In the genomic region with DNA sequence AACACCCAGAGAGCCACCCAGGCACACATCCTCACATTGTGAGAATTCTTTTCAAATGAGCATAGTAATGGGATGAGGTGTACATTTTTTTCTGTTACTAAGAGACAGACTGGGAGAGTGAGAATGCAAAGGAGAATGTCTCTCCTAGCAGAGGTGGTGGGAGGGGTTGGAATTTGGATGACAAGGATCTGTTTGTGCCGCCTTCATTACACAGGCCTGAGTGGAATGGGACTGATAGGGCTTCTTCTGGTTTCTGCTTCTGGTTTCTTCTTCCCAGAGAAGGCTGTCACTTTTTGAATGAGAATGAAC, we compare ENCODE assay signal across 8 cellular contexts. TPM values are rescaled to one million over a fixed set of nuclear protein-coding genes. Genes with fewer than 3 reads are reported as not detected.
DNase-seq lines count a peak whose midpoint lies in the region; ATAC-seq and TF ChIP-seq lines count a peak whose summit lies in the region.

No MANE protein-coding gene starts in this region.

- peaks cover 12% of the 10 kb centered on the region for H3K36me3 ChIP-seq in ES-I3 (ENCODE audit: insufficient read depth, low read length)

- H3K4me3 ChIP-seq in fibroblast of the aortic adventitia (ENCODE audit: low read depth, low read length) (peak overlapping the region; percentile 28), skeletal muscle cell (ENCODE audit: low read depth, low read length) (no peak overlapping the region)

- peaks cover 38% of the 10 kb centered on the region for H3K4me1 ChIP-seq in ES-I3 (ENCODE audit: insufficient read depth, low read length)

- DNase-seq in fibroblast of the aortic adventitia (ENCODE audit: low read depth) (peak; percentile 95), skeletal muscle cell (ENCODE audit: low read depth) (peak; percentile 84), NCI-H1092 (lab: John Stamatoyannopoulos, UW) (no peak), GM13977 (ENCODE audit: low spot score) (no peak)
- no peak for DNase-seq in activated CD4-positive, alpha-beta T cell treated with anti-CD3 and anti-CD28 coated beads, Interleukin-2, amount 50 U/mL, for 1 hour

- TF ChIP-seq CTCF in fibroblast of the aortic adventitia (IDR thresholded peaks at IDR 0.05; ENCODE audit: insufficient read depth, low read length) (no peak), GM13977 (IDR thresholded peaks at IDR 0.05; ENCODE audit: extremely low read depth, insufficient read depth, missing control alignments) (no peak)

- H3K9ac ChIP-seq in ES-I3 (ENCODE audit: low read depth, low read length): peak overlapping the region; percentile 13; the same call in 1 of the 2 replicates

- no peaks in the 10 kb centered on the region for H3K9me3 ChIP-seq in ES-I3 (ENCODE audit: control insufficient read depth, insufficient read depth, low read length)

- in situ Hi-C loops in GM13977 (cut with MboI; ENCODE audit: low pct_unique_long_range_greater_than_20kb, low sequenced_read_pairs, unreplicated experiment): no loop called here

- ATAC-seq in SK-N-SH treated with all-trans-retinoic acid at 6 μM for 48 hours (peak; percentile 69), GM19035 (IDR thresholded peaks at IDR 0.05; ENCODE audit: unreplicated experiment) (no peak)

TF ChIP-seq in SK-N-SH treated with all-trans-retinoic acid at 6 μM for 48 hours, 23 proteins besides CTCF, POLR2A, EP300 and RAD21:
- TF ChIP-seq ISL1 (CRISPR knock-in tag; IDR thresholded peaks at IDR 0.05): peak; percentile 39; the same call in 1 of the 2 replicates
- no peak for TF ChIP-seq GLIS3 (CRISPR knock-in tag; IDR thresholded peaks at IDR 0.05)
TF ChIP-seq in SK-N-SH treated with all-trans-retinoic acid at 6 μM for 48 hours: peak in this region for 1.

RNA-seq across cellular contexts. Expression of gene C4orf51, which starts 55.3 kb away (rescaled TPM):
- total RNA-seq in fibroblast of the aortic adventitia (ENCODE audit: low replicate concordance): not detected in 2 replicates

Comparison
In these comparisons a context has a peak if more than half of its experiments do, and no peak if none do; other contexts are left out.
1. DNase-seq: peak in fibroblast of the aortic adventitia (single experiment) and skeletal muscle cell (single experiment); none in NCI-H1092 (single experiment), GM13977 (single experiment) and activated CD4-positive, alpha-beta T cell treated with anti-CD3 and anti-CD28 coated beads, Interleukin-2, amount 50 U/mL, for 1 hour (single experiment).